ENCODE assay signal across 8 cellular contexts in the genomic region with DNA sequence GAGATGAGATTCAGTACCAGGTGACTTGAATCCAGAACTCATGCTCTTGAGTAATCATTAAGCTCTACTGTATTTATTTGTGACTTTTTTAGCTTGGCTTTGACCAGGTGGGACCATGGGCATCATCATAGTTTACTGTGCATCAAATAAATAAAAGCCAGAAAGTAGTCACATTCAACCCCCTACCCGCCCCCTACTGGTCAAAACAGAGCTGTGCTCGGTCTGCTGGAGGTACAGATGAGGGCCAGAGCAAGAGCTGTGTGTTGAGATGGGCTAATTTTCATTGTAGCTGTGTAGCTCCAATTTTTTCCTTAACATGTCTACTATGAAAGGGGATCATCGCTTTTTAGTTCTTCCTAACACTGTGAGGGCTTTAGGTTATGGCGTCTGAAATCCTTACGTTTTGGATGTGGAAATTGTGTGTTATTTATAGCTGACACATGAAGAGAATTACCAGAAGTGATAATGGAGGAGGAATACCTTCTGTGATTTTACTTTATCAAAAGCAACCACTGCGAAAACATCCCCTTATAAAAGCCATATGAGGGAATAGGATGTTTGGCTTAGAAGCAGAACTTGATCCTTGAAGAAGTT.
DNase-seq lines count a peak whose midpoint lies in the region; ATAC-seq, FAIRE-seq and TF ChIP-seq lines count a peak whose summit lies in the region.

No MANE protein-coding gene starts in this region.

- POLR2A ChIA-PET in PC-3 (lab: Charles Lee; ENCODE audit: unreplicated experiment) = no interaction called here

- CTCF ChIA-PET in PC-3 (lab: Charles Lee) = no interaction called here

- H3K4me2 ChIP-seq in PC-3 (ENCODE audit: low read length) = no peak overlapping the region

- H3K9ac ChIP-seq in PC-3 (ENCODE audit: low read length) = no peak overlapping the region

- H3K4me3 ChIP-seq in PC-3 (ENCODE audit: low read length) (no peak overlapping the region), fibroblast of villous mesenchyme (ENCODE audit: low read depth, low read length) (no peak overlapping the region)

- no TSS peak for BruUV-seq in PC-3 (replicated peaks; lab: Mats Ljungman, UMichigan)

- peak; percentile 57 for TF ChIP-seq CTCF in PC-3 (conservative IDR thresholded peaks at IDR 0.05; ENCODE audit: low read depth, low read length)
- peak; percentile 82 for TF ChIP-seq CTCF in fibroblast of villous mesenchyme (IDR thresholded peaks at IDR 0.05; ENCODE audit: insufficient read depth, low read depth, low read length)

- H3K79me2 ChIP-seq in PC-3 (ENCODE audit: low read length) = no peaks in the 10 kb centered on the region

- DNase-seq in D341Med (ENCODE audit: low spot score) (peak; percentile 65), PC-3 (no peak), fibroblast of villous mesenchyme (ENCODE audit: low read depth) (peak; percentile 43), urothelium cell line (ENCODE audit: low spot score) (peak; percentile 18), NCI-H2171 treated with DMSO at 0.1 percent for 48 hours (lab: John Stamatoyannopoulos, UW) (no peak), NCI-H345 (lab: John Stamatoyannopoulos, UW) (no peak)

- H2AFZ ChIP-seq in PC-3 (ENCODE audit: low read length) = no peak overlapping the region

- ATAC-seq in GM21390 (IDR thresholded peaks at IDR 0.05; ENCODE audit: unreplicated experiment) (peak; percentile 70), PC-3 (no peak), GM21723 (IDR thresholded peaks at IDR 0.05; ENCODE audit: unreplicated experiment) (no peak)

- no peaks in the 10 kb centered on the region for H3K27me3 ChIP-seq in PC-3 (ENCODE audit: low read length)

- no peaks in the 10 kb centered on the region for H3K4me1 ChIP-seq in PC-3 (ENCODE audit: insufficient read depth, low read length)

- intact Hi-C loops in PC-3 (cut with micrococcal nuclease) = no loop called here

- FAIRE-seq in urothelium cell line (lab: Jason Lieb, UNC) = no peak

- H3K9me3 ChIP-seq in PC-3 (ENCODE audit: low read length) = no peaks in the 10 kb centered on the region

- no peaks in the 10 kb centered on the region for H4K20me1 ChIP-seq in PC-3 (ENCODE audit: low read length)

- H3K27ac ChIP-seq in PC-3 (ENCODE audit: low read length) = no peak overlapping the region

- no peaks in the 10 kb centered on the region for H3K9me2 ChIP-seq in PC-3 (replicated peaks; ENCODE audit: low read length)

- H3F3A ChIP-seq in PC-3 (ENCODE audit: low read length, unreplicated experiment) = no peaks in the 10 kb centered on the region

- H3K36me3 ChIP-seq in PC-3 (ENCODE audit: low read depth, low read length) = no peaks in the 10 kb centered on the region

Comparison
In these comparisons a context has a peak if more than half of its experiments do, and no peak if none do; other contexts are left out.
1. DNase-seq: peak in D341Med (single experiment), fibroblast of villous mesenchyme (single experiment) and urothelium cell line (single experiment); none in PC-3 (single experiment), NCI-H2171 treated with DMSO at 0.1 percent for 48 hours (single experiment) and NCI-H345 (single experiment).